1 cellular context compared by ENCODE assay signal in genomic region chr2:42927334-42928160, GRCh38.
TF ChIP-seq lines count a peak whose summit lies in the region.

No MANE protein-coding gene starts in this region.

TF ChIP-seq in K562, 482 proteins besides CTCF, POLR2A, EP300 and RAD21 (continued from another document and continues in another):
- peak in 1 of 2 experiments; percentile 71; a peak in 2 of 4 replicates for TF ChIP-seq HDAC1 (IDR thresholded peaks at IDR 0.05)
- TF ChIP-seq MAFG (tag; conservative IDR thresholded peaks at IDR 0.05), result no peak
- TF ChIP-seq ZBTB33 (CRISPR knock-in tag; IDR thresholded peaks at IDR 0.05), result no peak
- TF ChIP-seq COPS2 (conservative IDR thresholded peaks at IDR 0.05), result no peak
- peak; percentile 77 for TF ChIP-seq ZNF239 (CRISPR knock-in tag; IDR thresholded peaks at IDR 0.05)
- TF ChIP-seq ZNF184 (CRISPR knock-in tag; IDR thresholded peaks at IDR 0.05), result no peak
- TF ChIP-seq, protein P1, sequence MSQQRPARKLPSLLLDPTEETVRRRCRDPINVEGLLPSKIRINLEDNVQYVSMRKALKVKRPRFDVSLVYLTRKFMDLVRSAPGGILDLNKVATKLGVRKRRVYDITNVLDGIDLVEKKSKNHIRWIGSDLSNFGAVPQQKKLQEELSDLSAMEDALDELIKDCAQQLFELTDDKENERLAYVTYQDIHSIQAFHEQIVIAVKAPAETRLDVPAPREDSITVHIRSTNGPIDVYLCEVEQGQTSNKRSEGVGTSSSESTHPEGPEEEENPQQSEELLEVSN (IDR thresholded peaks at IDR 0.05; ENCODE audit: borderline replicate concordance in 1 of 2, extremely low read depth in 1 of 2, insufficient read depth in 1 of 2, insufficient read length in 1 of 2, low read depth in 1 of 2, low read length in 1 of 2, poor library complexity in 1 of 2, severe bottlenecking in 1 of 2), result no peak
- no peak for TF ChIP-seq MXI1 (IDR thresholded peaks at IDR 0.05; ENCODE audit: low read depth, low read length)
- TF ChIP-seq NCOA6 (IDR thresholded peaks at IDR 0.05), result no peak; the same call in 1 of the 2 replicates
- TF ChIP-seq ZBTB26 (CRISPR knock-in tag; IDR thresholded peaks at IDR 0.05), result 0 out of 2 replicates have a peak, but pooled peaks have one; percentile 29
- TF ChIP-seq ZNF3 (CRISPR knock-in tag; IDR thresholded peaks at IDR 0.05), result no peak
- no peak for TF ChIP-seq ARHGAP35 (IDR thresholded peaks at IDR 0.05; ENCODE audit: partially characterized antibody)
- no peak for TF ChIP-seq RHOXF2B (CRISPR knock-in tag; conservative IDR thresholded peaks at IDR 0.05)
- peak; percentile 18; the same call in 1 of the 2 replicates for TF ChIP-seq ELF1 (tag; IDR thresholded peaks at IDR 0.05)
- no peak for TF ChIP-seq KLF10 (CRISPR knock-in tag; IDR thresholded peaks at IDR 0.05)
- peak; percentile 65; the same call in 1 of the 2 replicates for TF ChIP-seq MYNN (IDR thresholded peaks at IDR 0.05)
- no peak for TF ChIP-seq MYNN (CRISPR knock-in tag; IDR thresholded peaks at IDR 0.05)
- no peak for TF ChIP-seq E4F1 (CRISPR knock-in tag; IDR thresholded peaks at IDR 0.05; ENCODE audit: borderline replicate concordance)
- TF ChIP-seq NR0B1 (IDR thresholded peaks at IDR 0.05; ENCODE audit: partially characterized antibody), result no peak
- TF ChIP-seq KHSRP (IDR thresholded peaks at IDR 0.05), result no peak
- peak; percentile 32; the same call in 1 of the 2 replicates for TF ChIP-seq BHLHE40 (IDR thresholded peaks at IDR 0.05; ENCODE audit: low read length)
- no peak for TF ChIP-seq ID3 (CRISPR knock-in tag; IDR thresholded peaks at IDR 0.05)
- peak; percentile 94; the same call in 1 of the 2 replicates for TF ChIP-seq ID3 (tag; IDR thresholded peaks at IDR 0.05)
- 0 out of 2 replicates have a peak, but pooled peaks have one; percentile 59 for TF ChIP-seq ZNF707 (CRISPR knock-in tag; conservative IDR thresholded peaks at IDR 0.05)
- peak; percentile 90 for TF ChIP-seq HMGN3 (IDR thresholded peaks at IDR 0.05; ENCODE audit: borderline replicate concordance, extremely low read depth, insufficient read length, low read depth, low read length)
- no peak for TF ChIP-seq TAF15 (IDR thresholded peaks at IDR 0.05; ENCODE audit: low read depth, low read length)
- TF ChIP-seq, protein P2, sequence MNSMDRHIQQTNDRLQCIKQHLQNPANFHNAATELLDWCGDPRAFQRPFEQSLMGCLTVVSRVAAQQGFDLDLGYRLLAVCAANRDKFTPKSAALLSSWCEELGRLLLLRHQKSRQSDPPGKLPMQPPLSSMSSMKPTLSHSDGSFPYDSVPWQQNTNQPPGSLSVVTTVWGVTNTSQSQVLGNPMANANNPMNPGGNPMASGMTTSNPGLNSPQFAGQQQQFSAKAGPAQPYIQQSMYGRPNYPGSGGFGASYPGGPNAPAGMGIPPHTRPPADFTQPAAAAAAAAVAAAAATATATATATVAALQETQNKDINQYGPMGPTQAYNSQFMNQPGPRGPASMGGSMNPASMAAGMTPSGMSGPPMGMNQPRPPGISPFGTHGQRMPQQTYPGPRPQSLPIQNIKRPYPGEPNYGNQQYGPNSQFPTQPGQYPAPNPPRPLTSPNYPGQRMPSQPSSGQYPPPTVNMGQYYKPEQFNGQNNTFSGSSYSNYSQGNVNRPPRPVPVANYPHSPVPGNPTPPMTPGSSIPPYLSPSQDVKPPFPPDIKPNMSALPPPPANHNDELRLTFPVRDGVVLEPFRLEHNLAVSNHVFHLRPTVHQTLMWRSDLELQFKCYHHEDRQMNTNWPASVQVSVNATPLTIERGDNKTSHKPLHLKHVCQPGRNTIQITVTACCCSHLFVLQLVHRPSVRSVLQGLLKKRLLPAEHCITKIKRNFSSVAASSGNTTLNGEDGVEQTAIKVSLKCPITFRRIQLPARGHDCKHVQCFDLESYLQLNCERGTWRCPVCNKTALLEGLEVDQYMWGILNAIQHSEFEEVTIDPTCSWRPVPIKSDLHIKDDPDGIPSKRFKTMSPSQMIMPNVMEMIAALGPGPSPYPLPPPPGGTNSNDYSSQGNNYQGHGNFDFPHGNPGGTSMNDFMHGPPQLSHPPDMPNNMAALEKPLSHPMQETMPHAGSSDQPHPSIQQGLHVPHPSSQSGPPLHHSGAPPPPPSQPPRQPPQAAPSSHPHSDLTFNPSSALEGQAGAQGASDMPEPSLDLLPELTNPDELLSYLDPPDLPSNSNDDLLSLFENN (IDR thresholded peaks at IDR 0.05; ENCODE audit: low read depth in 2 of 2, low read length in 2 of 2), result 0 out of 4 replicates have a peak, but pooled peaks of 1 of the 2 experiments have one; percentile 30
- TF ChIP-seq TEAD1 (CRISPR knock-in tag; IDR thresholded peaks at IDR 0.05), result peak in 1 of 2 experiments; percentile 89; a peak in 2 of 4 replicates
- no peak for TF ChIP-seq GABPA (tag; conservative IDR thresholded peaks at IDR 0.05; ENCODE audit: low read depth)
- no peak for TF ChIP-seq ZFP36 (IDR thresholded peaks at IDR 0.05; ENCODE audit: low read depth, low read length, partially characterized antibody)
- no peak for TF ChIP-seq ZBTB1 (CRISPR knock-in tag; IDR thresholded peaks at IDR 0.05; ENCODE audit: borderline replicate concordance, low read depth)
- no peak for TF ChIP-seq NR2F6 (CRISPR knock-in tag; IDR thresholded peaks at IDR 0.05)
- TF ChIP-seq ZNF561 (CRISPR knock-in tag; conservative IDR thresholded peaks at IDR 0.05), result no peak
- no peak for TF ChIP-seq BRCA1 (IDR thresholded peaks at IDR 0.05)
- TF ChIP-seq BRCA1 (CRISPR knock-in tag; IDR thresholded peaks at IDR 0.05), result no peak
- TF ChIP-seq HMG20A (CRISPR knock-in tag; conservative IDR thresholded peaks at IDR 0.05), result no peak
- no peak for TF ChIP-seq FOXO4 (CRISPR knock-in tag; IDR thresholded peaks at IDR 0.05)
- no peak for TF ChIP-seq SPI1 (IDR thresholded peaks at IDR 0.05; ENCODE audit: borderline replicate concordance, low read depth, low read length)
- 0 out of 2 replicates have a peak, but pooled peaks have one; percentile 48 for TF ChIP-seq DDX20 (tag; IDR thresholded peaks at IDR 0.05; ENCODE audit: low read depth)
- TF ChIP-seq EGR1 (conservative IDR thresholded peaks at IDR 0.05), result 0 out of 2 replicates have a peak, but pooled peaks have one; percentile 21
- no peak for TF ChIP-seq ZNF224 (CRISPR knock-in tag; IDR thresholded peaks at IDR 0.05)
- no peak for TF ChIP-seq FOXP1 (CRISPR knock-in tag; IDR thresholded peaks at IDR 0.05)
- no peak for TF ChIP-seq BCOR (IDR thresholded peaks at IDR 0.05)
- TF ChIP-seq ZNF174 (CRISPR knock-in tag; IDR thresholded peaks at IDR 0.05), result peak; percentile 90
- TF ChIP-seq E2F4 (CRISPR knock-in tag; IDR thresholded peaks at IDR 0.05; ENCODE audit: low read depth), result no peak
- no peak for TF ChIP-seq ZNF274 (IDR thresholded peaks at IDR 0.05; ENCODE audit: borderline replicate concordance, low read depth, low read length)
- TF ChIP-seq ZKSCAN3 (CRISPR knock-in tag; IDR thresholded peaks at IDR 0.05), result no peak
- TF ChIP-seq SNRNP70 (optimal IDR thresholded peaks at IDR 0.05; ENCODE audit: low read depth, low read length), result no peak
- TF ChIP-seq ZNF444 (CRISPR knock-in tag; IDR thresholded peaks at IDR 0.05), result 0 out of 2 replicates have a peak, but pooled peaks have one; percentile 26
- TF ChIP-seq TCF7 (IDR thresholded peaks at IDR 0.05; ENCODE audit: borderline replicate concordance), result no peak
- no peak for TF ChIP-seq JUNB (CRISPR knock-in tag; conservative IDR thresholded peaks at IDR 0.05)
- TF ChIP-seq, protein P3, sequence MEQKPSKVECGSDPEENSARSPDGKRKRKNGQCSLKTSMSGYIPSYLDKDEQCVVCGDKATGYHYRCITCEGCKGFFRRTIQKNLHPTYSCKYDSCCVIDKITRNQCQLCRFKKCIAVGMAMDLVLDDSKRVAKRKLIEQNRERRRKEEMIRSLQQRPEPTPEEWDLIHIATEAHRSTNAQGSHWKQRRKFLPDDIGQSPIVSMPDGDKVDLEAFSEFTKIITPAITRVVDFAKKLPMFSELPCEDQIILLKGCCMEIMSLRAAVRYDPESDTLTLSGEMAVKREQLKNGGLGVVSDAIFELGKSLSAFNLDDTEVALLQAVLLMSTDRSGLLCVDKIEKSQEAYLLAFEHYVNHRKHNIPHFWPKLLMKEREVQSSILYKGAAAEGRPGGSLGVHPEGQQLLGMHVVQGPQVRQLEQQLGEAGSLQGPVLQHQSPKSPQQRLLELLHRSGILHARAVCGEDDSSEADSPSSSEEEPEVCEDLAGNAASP (IDR thresholded peaks at IDR 0.05), result no peak
